ENCODE assay signal across 7 cellular contexts in the genomic region with DNA sequence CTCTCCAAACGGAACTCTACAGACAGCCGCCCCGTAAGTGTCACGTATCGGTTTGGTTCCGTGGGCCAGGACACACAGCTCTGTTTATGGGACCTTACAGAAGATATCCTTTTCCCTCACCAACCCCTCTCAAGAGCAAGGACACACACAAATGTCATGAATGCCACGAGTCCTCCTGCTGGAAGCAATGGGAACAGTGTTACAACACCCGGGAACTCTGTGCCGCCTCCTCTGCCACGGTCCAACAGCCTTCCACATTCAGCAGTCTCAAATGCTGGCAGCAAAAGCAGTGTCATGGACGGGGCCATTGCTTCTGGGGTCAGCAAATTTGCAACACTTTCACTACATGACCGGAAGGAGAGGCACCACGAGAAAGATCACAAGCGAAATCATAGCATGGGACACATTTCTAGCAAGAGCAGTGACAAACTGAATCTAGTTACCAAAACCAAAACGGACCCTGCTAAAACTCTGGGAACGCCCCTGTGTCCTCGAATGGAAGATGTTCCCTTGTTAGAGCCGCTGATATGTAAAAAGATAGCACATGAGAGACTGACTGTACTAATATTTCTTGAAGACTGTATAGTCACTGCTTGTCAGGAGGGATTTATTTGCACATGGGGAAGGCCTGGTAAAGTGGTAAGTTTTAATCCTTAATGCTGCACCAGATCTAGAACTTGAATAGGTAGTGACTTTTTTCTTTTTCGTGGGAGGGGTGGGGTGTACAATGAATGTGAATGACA.
A peak's percentile ranks its signal among the peaks of the same experiment; 100 is the strongest.
DNase-seq lines count a peak whose midpoint lies in the region; FAIRE-seq and TF ChIP-seq lines count a peak whose summit lies in the region.

No MANE protein-coding gene starts in this region.

- H3K4me3 ChIP-seq in keratinocyte (ENCODE audit: control insufficient read depth in 2 of 3, extremely low read depth in 1 of 3, insufficient read depth in 2 of 3, low read depth in 1 of 3, low read length in 3 of 3): no peak overlapping the region
- H3K4me3 ChIP-seq in subcutaneous abdominal adipose tissue (ENCODE audit: low read depth in 1 of 5, low read length in 5 of 5): no peak overlapping the region

- H3K27me3 Mint-ChIP-seq in HFFc6 (ENCODE audit: insufficient read depth): 0 out of 2 replicates have a peak, but pooled peaks cover 4% of the 10 kb centered on the region
- H3K27me3 Mint-ChIP-seq in activated CD4-positive, alpha-beta T cell treated with anti-CD3 and anti-CD28 coated beads, Interleukin-2, amount 10 ng/mL, durations not matched to agents 24 days and 14 days: no peaks in the 10 kb centered on the region

- H3K27me3 ChIP-seq in keratinocyte (ENCODE audit: control insufficient read depth, extremely low read depth, insufficient read depth, low read length) (no peaks in the 10 kb centered on the region), subcutaneous abdominal adipose tissue (ENCODE audit: control insufficient read depth in 5 of 5, insufficient read depth in 4 of 5, low read length in 5 of 5) (no peaks in the 10 kb centered on the region)

- H3K36me3 Mint-ChIP-seq in HFFc6 (ENCODE audit: low read depth): peaks cover 14% of the 10 kb centered on the region
- H3K36me3 Mint-ChIP-seq in activated CD4-positive, alpha-beta T cell treated with anti-CD3 and anti-CD28 coated beads, Interleukin-2, amount 10 ng/mL, durations not matched to agents 24 days and 14 days (ENCODE audit: low read depth): peaks cover 18% of the 10 kb centered on the region

- TF ChIP-seq CTCF in HFFc6 (IDR thresholded peaks at IDR 0.05) (peak; percentile 66), keratinocyte (optimal IDR thresholded peaks at IDR 0.05 in 1 of 3, IDR thresholded peaks at IDR 0.05 in 1 of 3, conservative IDR thresholded peaks at IDR 0.05 in 1 of 3; ENCODE audit: extremely low read depth in 1 of 3, insufficient read depth in 2 of 3, low read length in 3 of 3) (peak; percentile 20 to 48 (median 25))

- FAIRE-seq in keratinocyte (lab: Jason Lieb, UNC): no peak

- no peaks in the 10 kb centered on the region for H4K20me1 ChIP-seq in keratinocyte (ENCODE audit: control insufficient read depth, extremely low read depth, insufficient read depth, low read length)

- no peak overlapping the region for H3K4me3 Mint-ChIP-seq in HFFc6
- H3K4me3 Mint-ChIP-seq in activated CD4-positive, alpha-beta T cell treated with anti-CD3 and anti-CD28 coated beads, Interleukin-2, amount 10 ng/mL, durations not matched to agents 24 days and 14 days: no peak overlapping the region

- no peaks in the 10 kb centered on the region for H3K9me1 ChIP-seq in keratinocyte (ENCODE audit: control insufficient read depth, extremely low read depth, insufficient read depth, low read length)

- intact Hi-C loops in activated CD4-positive, alpha-beta T cell treated with anti-CD3 and anti-CD28 coated beads, Interleukin-2, amount 10 ng/mL, durations not matched to agents 24 days and 14 days (cut with micrococcal nuclease): no loop called here

- H3K4me1 Mint-ChIP-seq in HFFc6 (ENCODE audit: low read depth): peaks cover 7% of the 10 kb centered on the region
- peaks cover 2% of the 10 kb centered on the region for H3K4me1 Mint-ChIP-seq in activated CD4-positive, alpha-beta T cell treated with anti-CD3 and anti-CD28 coated beads, Interleukin-2, amount 10 ng/mL, durations not matched to agents 24 days and 14 days

- no peak overlapping the region for H3K27ac Mint-ChIP-seq in HFFc6
- no peak overlapping the region for H3K27ac Mint-ChIP-seq in activated CD4-positive, alpha-beta T cell treated with anti-CD3 and anti-CD28 coated beads, Interleukin-2, amount 10 ng/mL, durations not matched to agents 24 days and 14 days

- no peaks in the 10 kb centered on the region for H3K9me3 Mint-ChIP-seq in HFFc6
- H3K9me3 Mint-ChIP-seq in activated CD4-positive, alpha-beta T cell treated with anti-CD3 and anti-CD28 coated beads, Interleukin-2, amount 10 ng/mL, durations not matched to agents 24 days and 14 days: no peaks in the 10 kb centered on the region

- H3K27ac ChIP-seq in keratinocyte (ENCODE audit: control insufficient read depth, insufficient read depth, low read length) (no peak overlapping the region), subcutaneous abdominal adipose tissue (ENCODE audit: low read depth, low read length) (peak overlapping the region; percentile 59)

- H3K4me2 ChIP-seq in keratinocyte (ENCODE audit: control insufficient read depth, extremely low read depth, insufficient read depth, low read depth, low read length): no peak overlapping the region

- H3K9me3 ChIP-seq in keratinocyte (ENCODE audit: control insufficient read depth, low read depth, low read length) (no peaks in the 10 kb centered on the region), subcutaneous abdominal adipose tissue (ENCODE audit: control insufficient read depth in 5 of 5, low read length in 5 of 5) (no peaks in the 10 kb centered on the region)

- peaks cover 9% of the 10 kb centered on the region for H3K79me2 ChIP-seq in keratinocyte (ENCODE audit: control insufficient read depth, insufficient read depth, low read length)

- dilution Hi-C loops in keratinocyte (cut with MboI; ENCODE audit: extremely low pct_ligation_motif_present, low sequenced_read_pairs): no loop called here

- no peak overlapping the region for H2AFZ ChIP-seq in keratinocyte (ENCODE audit: control insufficient read depth, low read length)

- H3K4me1 ChIP-seq in keratinocyte (ENCODE audit: control insufficient read depth, extremely low read depth, insufficient read depth, low read length): no peaks in the 10 kb centered on the region
- peaks cover 0 to 32% (median 24%) of the 10 kb centered on the region in 5 donors for H3K4me1 ChIP-seq in subcutaneous abdominal adipose tissue (ENCODE audit: control insufficient read depth in 5 of 5, insufficient read depth in 5 of 5, low read length in 5 of 5)

- DNase-seq in HFFc6: peak; percentile 47
- DNase-seq in astrocyte of the hippocampus (ENCODE audit: low read depth, low spot score): peak; percentile 44
- DNase-seq in keratinocyte (ENCODE audit: low read depth, low spot score): no peak
- no peak for DNase-seq in cerebellum (ENCODE audit: low spot score)
- no peak for DNase-seq in activated CD4-positive, alpha-beta T cell treated with anti-CD3 and anti-CD28 coated beads, Interleukin-2, amount 10 ng/mL, durations not matched to agents 24 days and 14 days
- DNase-seq in NCI-H2196 treated with DMSO at 0.1 percent for 48 hours (lab: John Stamatoyannopoulos, UW; ENCODE audit: unreplicated experiment): no peak

- H3K36me3 ChIP-seq in keratinocyte (ENCODE audit: control insufficient read depth in 2 of 2, extremely low read depth in 1 of 2, insufficient read depth in 2 of 2, low read length in 2 of 2) (peaks cover 13 to 15% of the 10 kb centered on the region in 2 experiments), subcutaneous abdominal adipose tissue (ENCODE audit: control insufficient read depth in 5 of 5, insufficient read depth in 5 of 5, low read length in 5 of 5) (peaks cover 3 to 70% (median 48%) of the 10 kb centered on the region in 5 donors)

- H3K9ac ChIP-seq in keratinocyte (ENCODE audit: control insufficient read depth, extremely low read depth, insufficient read depth, low read length): no peak overlapping the region
- H3K9ac ChIP-seq in subcutaneous abdominal adipose tissue (ENCODE audit: low read length in 5 of 5): no peak overlapping the region

Comparison
In these comparisons a context has a peak if more than half of its experiments do, and no peak if none do; other contexts are left out.
1. DNase-seq: peak in HFFc6 (single experiment) and astrocyte of the hippocampus (single experiment); none in keratinocyte (single experiment), cerebellum (single experiment), activated CD4-positive, alpha-beta T cell treated with anti-CD3 and anti-CD28 coated beads, Interleukin-2, amount 10 ng/mL, durations not matched to agents 24 days and 14 days (single experiment) and NCI-H2196 treated with DMSO at 0.1 percent for 48 hours (single experiment).